ENCODE assay signal across 16 cellular contexts in the genomic region with DNA sequence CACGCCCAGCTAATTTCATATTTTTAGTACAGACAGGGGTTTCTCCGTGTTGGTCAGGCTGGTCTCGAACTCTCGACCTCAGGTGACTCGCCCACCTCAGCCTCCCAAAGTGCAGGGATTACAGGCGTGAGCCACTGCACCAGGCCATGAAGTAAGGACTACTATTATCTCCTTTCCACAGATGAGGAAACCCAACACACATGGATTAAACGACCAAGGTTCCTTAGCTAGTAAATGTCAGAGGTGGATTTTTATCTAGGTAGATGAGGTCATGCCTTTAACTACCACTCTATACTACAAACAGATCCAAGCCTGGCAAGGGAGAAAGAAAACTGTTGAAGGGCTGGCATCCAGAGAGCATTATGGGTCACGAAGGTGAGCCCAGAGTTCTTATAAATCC. TPM values are rescaled to one million over a fixed set of nuclear protein-coding genes. Genes with fewer than 3 reads are reported as not detected.
A peak's percentile ranks its signal among the peaks of the same experiment; 100 is the strongest.
DNase-seq lines count a peak whose midpoint lies in the region; ATAC-seq, FAIRE-seq and TF ChIP-seq lines count a peak whose summit lies in the region.
"Had no signal": no experiment of that assay in that cellular context is flagged by ENCODE, and none has a peak within 500 bp of the region (broad histone marks: within the 10 kb centered on the region; RNA-seq: fewer than 3 reads in every experiment).

No MANE protein-coding gene starts in this region.

- peak; percentile 47 for ATAC-seq in K562
- no peak for ATAC-seq in right lobe of liver
- no peak for ATAC-seq in stimulated activated memory B cell treated with anti-CD40 and anti-IgM and Interleukin-4, amounts not matched to agents 10 μg/mL and 1 μg/mL and 100 μg/mL, for 72 hours

- H3K27ac ChIP-seq in K562 (ENCODE audit: extremely low read depth, low read depth, low read length) (no peak overlapping the region), right lobe of liver (peak overlapping the region; percentile 70 to 92 (median 84)), osteoblast (ENCODE audit: low read depth, low read length) (no peak overlapping the region), WERI-Rb-1 (no peak overlapping the region)

- H3K4me3 ChIP-seq in K562 (no peak overlapping the region), right lobe of liver (no peak overlapping the region), osteoblast (ENCODE audit: insufficient read depth, low read length) (no peak overlapping the region), WERI-Rb-1 (ENCODE audit: low read depth, low read length) (no peak overlapping the region)
- H3K4me3 ChIP-seq: SJCRH30 had no signal

- H3K79me2 ChIP-seq in K562 (ENCODE audit: control insufficient read depth, insufficient read depth, low read length) (no peaks in the 10 kb centered on the region), osteoblast (ENCODE audit: insufficient read depth, low read length) (no peaks in the 10 kb centered on the region)

- peak overlapping the region; percentile 78 for H3K27ac Mint-ChIP-seq in Calu3 (ENCODE audit: unreplicated experiment)
- H3K27ac Mint-ChIP-seq in stimulated activated memory B cell treated with anti-CD40 and anti-IgM and Interleukin-4, amounts not matched to agents 10 μg/mL and 1 μg/mL and 100 μg/mL, for 72 hours = peak overlapping the region; percentile 16

- H4K20me1 ChIP-seq in K562 (replicated peaks; ENCODE audit: control insufficient read depth, insufficient read depth, low read length) = no peaks in the 10 kb centered on the region
- no peaks in the 10 kb centered on the region for H4K20me1 ChIP-seq in osteoblast (ENCODE audit: insufficient read depth, low read length)

- in situ Hi-C loops in K562 (cut with MboI) = no loop called here

- peaks cover 38% of the 10 kb centered on the region for H3K4me1 Mint-ChIP-seq in Calu3 (ENCODE audit: low read depth, unreplicated experiment)
- no peaks in the 10 kb centered on the region for H3K4me1 Mint-ChIP-seq in stimulated activated memory B cell treated with anti-CD40 and anti-IgM and Interleukin-4, amounts not matched to agents 10 μg/mL and 1 μg/mL and 100 μg/mL, for 72 hours

- no peak overlapping the region for H3K9ac ChIP-seq in K562 (ENCODE audit: insufficient read depth in 1 of 2, low read depth in 2 of 2, low read length in 2 of 2)

- intact Hi-C loops in Calu3 (cut with micrococcal nuclease; ENCODE audit: unreplicated experiment) (loop anchor here (1.0 kb wide), 1 partner anchor 31 kb away; no protein-coding TSS in a partner anchor), K562 (cut with micrococcal nuclease) (no loop called here), right lobe of liver (cut with DNase I) (loop anchor here in 1 of 2 donors (5.0 kb wide), 1 partner anchor 145 kb away; no protein-coding TSS in a partner anchor)

- TF ChIP-seq RAD21 in K562 (CRISPR knock-in tag; conservative IDR thresholded peaks at IDR 0.05 in 1 of 2, IDR thresholded peaks at IDR 0.05 in 1 of 2) = no peak

- H3K27me3 ChIP-seq in K562 (ENCODE audit: control insufficient read depth in 2 of 2, insufficient read depth in 2 of 2, low read length in 2 of 2) = no peaks in the 10 kb centered on the region
- H3K27me3 ChIP-seq in right lobe of liver = no peaks in the 10 kb centered on the region
- H3K27me3 ChIP-seq in osteoblast (ENCODE audit: insufficient read depth, low read length) = no peaks in the 10 kb centered on the region
- no peaks in the 10 kb centered on the region for H3K27me3 ChIP-seq in WERI-Rb-1 (ENCODE audit: insufficient read depth, low read depth, severe bottlenecking)
- H3K27me3 ChIP-seq: SJCRH30 had no signal

- CTCF ChIA-PET in Calu3 (lab: Charles Lee) = interaction anchor here (0.5 kb wide), 1 partner anchor 82 kb away, joined by 3 read pairs; no protein-coding TSS in a partner anchor
- CTCF ChIA-PET in K562 (lab: Yijun Ruan, JAX; ENCODE audit: low intra/inter-chr PET ratio) = no interaction called here

- no peak for FAIRE-seq in K562 (lab: Jason Lieb, UNC)
- FAIRE-seq: G401.6, H54 had no signal

- H3K36me3 ChIP-seq in K562 (ENCODE audit: control insufficient read depth, insufficient read depth, low read length) (no peaks in the 10 kb centered on the region), right lobe of liver (no peaks in the 10 kb centered on the region), osteoblast (ENCODE audit: insufficient read depth, low read length) (no peaks in the 10 kb centered on the region), WERI-Rb-1 (no peaks in the 10 kb centered on the region)
- H3K36me3 ChIP-seq: SJCRH30 had no signal

- H3K9me3 Mint-ChIP-seq in Calu3 (ENCODE audit: low read depth, unreplicated experiment) = no peaks in the 10 kb centered on the region
- H3K9me3 Mint-ChIP-seq in stimulated activated memory B cell treated with anti-CD40 and anti-IgM and Interleukin-4, amounts not matched to agents 10 μg/mL and 1 μg/mL and 100 μg/mL, for 72 hours = no peaks in the 10 kb centered on the region

- peaks cover 15% of the 10 kb centered on the region for H3K36me3 Mint-ChIP-seq in Calu3 (ENCODE audit: insufficient read depth, unreplicated experiment)
- H3K36me3 Mint-ChIP-seq in stimulated activated memory B cell treated with anti-CD40 and anti-IgM and Interleukin-4, amounts not matched to agents 10 μg/mL and 1 μg/mL and 100 μg/mL, for 72 hours = no peaks in the 10 kb centered on the region

- H3K27me3 Mint-ChIP-seq in Calu3 (ENCODE audit: unreplicated experiment) = no peaks in the 10 kb centered on the region
- no peaks in the 10 kb centered on the region for H3K27me3 Mint-ChIP-seq in stimulated activated memory B cell treated with anti-CD40 and anti-IgM and Interleukin-4, amounts not matched to agents 10 μg/mL and 1 μg/mL and 100 μg/mL, for 72 hours

- no peaks in the 10 kb centered on the region for H3K9me1 ChIP-seq in K562 (ENCODE audit: control insufficient read depth, insufficient read depth, low read length)

- H3K4me1 ChIP-seq in K562 (replicated peaks in 1 of 2; ENCODE audit: control insufficient read depth in 2 of 2, insufficient read depth in 2 of 2, low read length in 2 of 2) = peaks cover 10% of the 10 kb centered on the region in 2 experiments; a peak in 3 of 5 replicates
- H3K4me1 ChIP-seq in right lobe of liver = peaks cover 0 to 15% (median 5%) of the 10 kb centered on the region in 4 donors
- peaks cover 6% of the 10 kb centered on the region for H3K4me1 ChIP-seq in osteoblast (ENCODE audit: insufficient read depth, low read length)

- H3K4me2 ChIP-seq in K562 (ENCODE audit: insufficient read depth, low read length) = no peak overlapping the region
- no peak overlapping the region for H3K4me2 ChIP-seq in osteoblast (ENCODE audit: insufficient read depth, low read length)

- no TSS peak for BruUV-seq in Calu3 (replicated peaks; lab: Mats Ljungman, UMichigan)
- BruUV-seq in K562 (replicated peaks; lab: Mats Ljungman, UMichigan) = no TSS peak

- WGBS in K562 (ENCODE audit: insufficient coverage, low coverage, missing lambda C conversion rate) = 41% methylated on average over 8 of the region's 8 CpGs
- WGBS in right lobe of liver (ENCODE audit: insufficient coverage, low coverage, low lambda C conversion rate, missing lambda C conversion rate) = 95% methylated on average over 7 of the region's 8 CpGs

- no peak for TF ChIP-seq EP300 in K562 (IDR thresholded peaks at IDR 0.05; ENCODE audit: low read length)

- TF ChIP-seq CTCF in Calu3 (IDR thresholded peaks at IDR 0.05; ENCODE audit: unreplicated experiment) (no peak), K562 (IDR thresholded peaks at IDR 0.05 in 2 of 3, conservative IDR thresholded peaks at IDR 0.05 in 1 of 3; ENCODE audit: insufficient read depth in 2 of 3, low read depth in 1 of 3, low read length in 3 of 3) (no peak), right lobe of liver (IDR thresholded peaks at IDR 0.05) (no peak), osteoblast (IDR thresholded peaks at IDR 0.05; ENCODE audit: extremely low read depth, low read depth, low read length) (no peak), WERI-Rb-1 (IDR thresholded peaks at IDR 0.05; ENCODE audit: low read depth, low read length) (no peak)

- DNase-seq in Calu3 = no peak
- DNase-seq in K562 (ENCODE audit: extremely low read depth in 1 of 4, low spot score in 3 of 4) = peak in 2 of 4 experiments; percentile 30 to 40
- DNase-seq in right lobe of liver = no peak
- DNase-seq in osteoblast (ENCODE audit: insufficient read length, low spot score, missing footprints) = no peak
- no peak for DNase-seq in WERI-Rb-1
- DNase-seq in amniotic stem cell (lab: John Stamatoyannopoulos, UW) = no peak
- DNase-seq: AML-193, KBM-7, MV-4-11, NCI-H187, NCI-H2227 treated with DMSO at 0.1 percent for 48 hours, PC-3 had no signal

- H3K4me3 Mint-ChIP-seq in Calu3 (ENCODE audit: low read depth, unreplicated experiment) = no peak overlapping the region
- no peak overlapping the region for H3K4me3 Mint-ChIP-seq in stimulated activated memory B cell treated with anti-CD40 and anti-IgM and Interleukin-4, amounts not matched to agents 10 μg/mL and 1 μg/mL and 100 μg/mL, for 72 hours

- no peak for TF ChIP-seq POLR2A in K562 (conservative IDR thresholded peaks at IDR 0.05)
- no peak for TF ChIP-seq POLR2A in right lobe of liver (IDR thresholded peaks at IDR 0.05)

- no peaks in the 10 kb centered on the region for H3K9me3 ChIP-seq in K562 (replicated peaks; ENCODE audit: control insufficient read depth, insufficient read depth, low read depth, low read length)
- no peaks in the 10 kb centered on the region for H3K9me3 ChIP-seq in right lobe of liver
- H3K9me3 ChIP-seq in osteoblast (ENCODE audit: low read depth, low read length) = no peaks in the 10 kb centered on the region
- H3K9me3 ChIP-seq in WERI-Rb-1 (ENCODE audit: severe bottlenecking) = no peaks in the 10 kb centered on the region
- H3K9me3 ChIP-seq: SJCRH30 had no signal

- POLR2A ChIA-PET in K562 (lab: Yijun Ruan, JAX) = interaction anchor here (0.9 kb wide), 1 partner anchor 147 kb away, joined by 5 read pairs; no protein-coding TSS in a partner anchor

- H2AFZ ChIP-seq in K562 (ENCODE audit: low read depth, low read length) (peak overlapping the region; percentile 20; the same call in 1 of the 2 replicates), osteoblast (ENCODE audit: low read length) (no peak overlapping the region)

RNA-seq across cellular contexts. Expression of gene TBL1XR1, which starts 15.5 kb away (rescaled TPM):
- total RNA-seq in Calu3 (2022) (199 and 206 TPM in 2 replicates), K562 (2014; rRNA removed) (56.6 and 68.6 TPM in 2 replicates), K562 (2014; rRNA removed; fragmentation: Illumina TruSeq; extraction: Trizol) (110 and 132 TPM in 2 replicates), K562 (2015; rRNA removed; fragmentation: Illumina TruSeq; extraction: Trizol) (74.0 and 83.3 TPM in 2 replicates), K562 (2021) (125 and 150 TPM in 2 replicates), right lobe of liver (10 to 100 TPM; 32.6 to 80.6 (median 56.2) TPM), osteoblast (278 and 297 TPM in 2 replicates)
- 113 and 226 TPM in 2 replicates for total RNA-seq in K562 (2011; cell fraction: chromatin; rRNA removed; ENCODE audit: low replicate concordance)
- total RNA-seq in K562 (2011; cell fraction: nucleolus; rRNA removed) = 55.0 and 70.3 TPM in 2 replicates
- total RNA-seq in K562 (2011; cell fraction: nucleoplasm; rRNA removed) = 125 and 183 TPM in 2 replicates
- polyA plus RNA-seq in K562 (2011; rRNA removed) (129 and 171 TPM in 2 replicates), K562 (2014; fragmentation: Illumina TruSeq; extraction: Trizol) (36.6 and 37.2 TPM in 2 replicates), K562 (2014; fragmentation: Nextera tagmentation; extraction: Ambion mirVana) (10 to 100 TPM; 19.6 to 90.2 TPM), K562 (2014; rRNA removed) (36.7 and 39.9 TPM in 2 replicates)
- 42.5 and 49.5 TPM in 2 replicates for polyA plus RNA-seq in K562 (2011; cell fraction: cytosol; rRNA removed)
- 154 and 172 TPM in 2 replicates for polyA plus RNA-seq in K562 (2011; cell fraction: nucleus; rRNA removed)
- polyA plus RNA-seq in K562 (2012) = 19.3 and 54.6 TPM in 2 replicates
- polyA minus RNA-seq in K562 (2011; rRNA and poly(A)+ RNA removed) = 706 and 847 TPM in 2 replicates
- polyA minus RNA-seq in K562 (2011; cell fraction: cytosol; rRNA and poly(A)+ RNA removed) = 193 and 353 TPM in 2 replicates
- polyA minus RNA-seq in K562 (2011; cell fraction: nucleus; rRNA and poly(A)+ RNA removed) = 137 and 171 TPM in 2 replicates

Comparison
In these comparisons a context has a peak if more than half of its experiments do, and no peak if none do; other contexts are left out.
1. H3K27ac ChIP-seq: peak in right lobe of liver (3 of 3); none in K562 (single experiment), osteoblast (single experiment) and WERI-Rb-1 (single experiment).